17 cellular contexts compared by ENCODE assay signal in the genomic region with DNA sequence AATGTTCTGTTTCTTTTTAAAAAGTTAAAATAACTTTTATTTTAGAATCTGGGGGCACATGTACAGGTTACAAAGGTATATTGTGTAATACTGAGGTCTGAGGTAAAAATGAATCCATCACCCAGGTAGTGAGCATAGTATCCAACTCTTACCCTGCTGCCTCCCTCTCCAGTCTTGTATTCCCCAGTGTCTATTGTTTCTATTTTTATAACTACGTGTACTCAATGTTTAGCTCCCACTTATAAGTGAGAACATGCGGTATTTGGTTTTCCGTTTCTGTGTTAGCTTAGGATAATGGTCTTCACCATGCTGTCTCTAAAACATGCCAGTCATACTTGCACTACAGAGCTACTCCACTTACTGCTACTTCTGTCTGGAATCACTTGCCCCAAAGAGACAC. TPM values are rescaled to one million over a fixed set of nuclear protein-coding genes. Genes with fewer than 3 reads are reported as not detected.
DNase-seq lines count a peak whose midpoint lies in the region; ATAC-seq and TF ChIP-seq lines count a peak whose summit lies in the region.
"Had no signal": no experiment of that assay in that cellular context is flagged by ENCODE, and none has a peak within 500 bp of the region (broad histone marks: within the 10 kb centered on the region; RNA-seq: fewer than 3 reads in every experiment).

No MANE protein-coding gene starts in this region.

- H3K27ac ChIP-seq in adrenal gland (no peak overlapping the region), coronary artery (no peak overlapping the region)
- H3K27ac ChIP-seq: A549, RWPE1, SJSA1 had no signal

- H3K4me3 ChIP-seq in adrenal gland: no peak overlapping the region
- H3K4me3 ChIP-seq in coronary artery: no peak overlapping the region
- H3K4me3 ChIP-seq: A549, MG63, SJSA1 had no signal

- H3K27me3 Mint-ChIP-seq in activated CD4-positive, alpha-beta T cell treated with anti-CD3 and anti-CD28 coated beads for 36 hours: no peaks in the 10 kb centered on the region

- TF ChIP-seq CTCF in adrenal gland (IDR thresholded peaks at IDR 0.05) (no peak), coronary artery (IDR thresholded peaks at IDR 0.05) (no peak)

- H3K36me3 Mint-ChIP-seq in activated CD4-positive, alpha-beta T cell treated with anti-CD3 and anti-CD28 coated beads for 36 hours (ENCODE audit: low read depth): peaks cover 15% of the 10 kb centered on the region

- H3K27ac Mint-ChIP-seq in activated CD4-positive, alpha-beta T cell treated with anti-CD3 and anti-CD28 coated beads for 36 hours: no peak overlapping the region

- H3K27me3 ChIP-seq in adrenal gland: no peaks in the 10 kb centered on the region
- H3K27me3 ChIP-seq: MG63, SJSA1 had no signal

- ATAC-seq in activated CD4-positive, alpha-beta T cell treated with anti-CD3 and anti-CD28 coated beads for 36 hours: peak; percentile 31
- ATAC-seq in left ventricle myocardium superior (peak; percentile 72), left cardiac atrium (no peak)
- ATAC-seq: A549 had no signal

- 89 to 91% (median 91%) methylated on average over 3 of the region's 3 CpGs for WGBS in adrenal gland, 4 donors

- H3K4me1 ChIP-seq in adrenal gland (replicated peaks in 1 of 2): peaks cover 12 to 55% of the 10 kb centered on the region in 2 donors
- H3K4me1 ChIP-seq: SJSA1 had no signal

- POLR2A ChIA-PET in activated CD4-positive, alpha-beta T cell treated with anti-CD3 and anti-CD28 coated beads for 36 hours (lab: Charles Lee): no interaction called here

- CTCF ChIA-PET in activated CD4-positive, alpha-beta T cell treated with anti-CD3 and anti-CD28 coated beads for 36 hours (lab: Charles Lee): interaction anchor here (0.6 to 1.0 kb wide), 2 partner anchors 9 to 10 kb away, joined by 3 read pairs; no protein-coding TSS in a partner anchor

- no peaks in the 10 kb centered on the region for H3K9me3 Mint-ChIP-seq in activated CD4-positive, alpha-beta T cell treated with anti-CD3 and anti-CD28 coated beads for 36 hours (ENCODE audit: low read depth)
- H3K9me3 Mint-ChIP-seq: HFFc6 had no signal

- intact Hi-C loops in activated CD4-positive, alpha-beta T cell treated with anti-CD3 and anti-CD28 coated beads for 36 hours (cut with DNase I, micrococcal nuclease): no loop called here
- intact Hi-C loops in left ventricle myocardium superior (cut with micrococcal nuclease) (no loop called here), left cardiac atrium (cut with DNase I) (no loop called here), adrenal gland (cut with DNase I) (loop anchor here in 1 of 2 donors (10.0 kb wide), 1 partner anchor 49 kb away; no protein-coding TSS in a partner anchor)

- DNase-seq in activated CD4-positive, alpha-beta T cell treated with anti-CD3 and anti-CD28 coated beads for 36 hours: no peak
- no peak for DNase-seq in activated CD4-positive, alpha-beta T cell treated with anti-CD3 and anti-CD28 coated beads, Interleukin-2, amount 50 U/mL, for 4 hours
- no peak for DNase-seq in left ventricle myocardium superior
- no peak for DNase-seq in left cardiac atrium
- peak; percentile 40 to 56 for DNase-seq in NCI-H526 (lab: John Stamatoyannopoulos, UW)
- DNase-seq in adrenal gland: no peak
- DNase-seq in coronary artery (ENCODE audit: low spot score): no peak
- DNase-seq: C1 segment of cervical spinal cord, DMS 273 treated with DMSO at 0.1 percent for 48 hours, HFFc6, MG63, NCI-H1092, NCI-H2081 treated with DMSO at 0.1 percent for 48 hours, NCI-H226 had no signal

- H3K4me3 Mint-ChIP-seq in activated CD4-positive, alpha-beta T cell treated with anti-CD3 and anti-CD28 coated beads for 36 hours: no peak overlapping the region
- H3K4me3 Mint-ChIP-seq: HFFc6 had no signal

- no peaks in the 10 kb centered on the region for H3K9me3 ChIP-seq in adrenal gland (replicated peaks in 1 of 3)
- H3K9me3 ChIP-seq: A549, MG63, SJSA1 had no signal

- no peak for TF ChIP-seq POLR2A in adrenal gland (IDR thresholded peaks at IDR 0.05)

- no peaks in the 10 kb centered on the region for H3K36me3 ChIP-seq in adrenal gland (replicated peaks in 1 of 2)
- H3K36me3 ChIP-seq: MG63, SJSA1 had no signal

- H3K4me1 Mint-ChIP-seq in activated CD4-positive, alpha-beta T cell treated with anti-CD3 and anti-CD28 coated beads for 36 hours: peaks cover 53% of the 10 kb centered on the region

RNA-seq across cellular contexts. Expression of a gene that starts 8.4 kb away (rescaled TPM):
- 10 to 100 TPM; 12.5 to 14.0 TPM for total RNA-seq in activated CD4-positive, alpha-beta T cell treated with anti-CD3 and anti-CD28 coated beads for 36 hours
- total RNA-seq in left ventricle myocardium superior (4.4 TPM), left cardiac atrium (1 to 10 TPM; 5.2 to 5.3 TPM), adrenal gland (10 to 100 TPM; 13.5 to 23.2 (median 21.4) TPM)
- polyA plus RNA-seq in adrenal gland: 10 to 100 TPM in 1 of 3 donors, 1 to 10 TPM in 2; 6.0 to 14.7 (median 8.3) TPM

Comparison
In these comparisons a context has a peak if more than half of its experiments do, and no peak if none do; other contexts are left out.
1. ATAC-seq: peak in activated CD4-positive, alpha-beta T cell treated with anti-CD3 and anti-CD28 coated beads for 36 hours (single experiment) and left ventricle myocardium superior (single experiment); none in left cardiac atrium (0 of 2).
2. DNase-seq: peak in NCI-H526 (2 of 2); none in activated CD4-positive, alpha-beta T cell treated with anti-CD3 and anti-CD28 coated beads for 36 hours (single experiment), activated CD4-positive, alpha-beta T cell treated with anti-CD3 and anti-CD28 coated beads, Interleukin-2, amount 50 U/mL, for 4 hours (0 of 2), left ventricle myocardium superior (single experiment), left cardiac atrium (single experiment), adrenal gland (0 of 7) and coronary artery (single experiment).